33 cellular contexts compared by ENCODE assay signal in genomic region chr1:5345556-5345955, GRCh38.
"Had no signal": no experiment of that assay in that cellular context is flagged by ENCODE, and none has a peak within 500 bp of the region (broad histone marks: within the 10 kb centered on the region; RNA-seq: fewer than 3 reads in every experiment).

No MANE protein-coding gene starts in this region.

- DNase-seq: activated B cell treated with CpG ODN at 0.5 μM for 24 hours; activated CD4-positive, alpha-beta memory T cell treated with anti-CD3 and anti-CD28 coated beads for 36 hours; activated CD4-positive, alpha-beta T cell treated with anti-CD3 and anti-CD28 coated beads for 4 hours; activated CD4-positive, alpha-beta T cell treated with anti-CD3 and anti-CD28 coated beads, Interleukin-2, amount 10 ng/mL, durations not matched to agents 24 days and 14 days; activated CD4-positive, alpha-beta T cell treated with anti-CD3 and anti-CD28 coated beads, Interleukin-2, amount 50 U/mL, for 1 hour; activated CD4-positive, alpha-beta T cell treated with anti-CD3 and anti-CD28 coated beads, Interleukin-2, amount 50 U/mL, for 4 hours; activated CD4-positive, CD25-positive, alpha-beta regulatory T cell treated with anti-CD3 and anti-CD28 coated beads, Interleukin-2, amount 50 U/mL, for 72 hours; activated CD8-positive, alpha-beta memory T cell treated with anti-CD3 and anti-CD28 coated beads, Interleukin-2, amount 50 U/mL, for 4 hours; activated CD8-positive, alpha-beta T cell treated with anti-CD3 and anti-CD28 coated beads for 36 hours; activated effector memory CD4-positive, alpha-beta T cell treated with anti-CD3 and anti-CD28 coated beads, Interleukin-2, amount 50 U/mL, for 16 hours; activated gamma-delta T cell treated with Interleukin-2 at 50 U/mL for 16 hours; activated naive CD4-positive, alpha-beta T cell; activated naive CD4-positive, alpha-beta T cell treated with anti-CD3 and anti-CD28 coated beads for 36 hours; activated naive CD4-positive, alpha-beta T cell treated with anti-CD3 and anti-CD28 coated beads, Interleukin-2, amount 50 U/mL, for 16 hours; activated naive CD8-positive, alpha-beta T cell treated with anti-CD3 and anti-CD28 coated beads for 36 hours; activated T-cell treated with anti-CD3 and anti-CD28 coated beads for 4 hours; activated T-cell treated with anti-CD3 and anti-CD28 coated beads, Interleukin-2, amount 50 U/mL, for 1 hour; activated T-cell treated with anti-CD3 and anti-CD28 coated beads, Interleukin-2, amount 50 U/mL, for 4 hours; activated T-cell treated with anti-CD3 and anti-CD28 coated beads, Interleukin-2, amount 50 U/mL, for 72 hours; adrenal gland; amniotic stem cell; aorta; body of pancreas; brain microvascular endothelial cell; central memory CD4-positive, alpha-beta T cell; SW 1271; T-helper 1 cell; T-helper 2 cell; T-helper 9 cell had no signal

- H3K36me3 ChIP-seq: adrenal gland, brain microvascular endothelial cell, breast epithelium had no signal

- H3K27me3 ChIP-seq: adrenal gland, body of pancreas, brain microvascular endothelial cell had no signal

- H3K4me3 ChIP-seq: adrenal gland, body of pancreas, breast epithelium had no signal

- ATAC-seq: activated CD8-positive, alpha-beta T cell treated with anti-CD3 and anti-CD28 coated beads for 36 hours; activated naive CD4-positive, alpha-beta T cell treated with anti-CD3 and anti-CD28 coated beads, Interleukin-2, amount 50 U/mL, for 72 hours; activated T-cell treated with anti-CD3 and anti-CD28 coated beads, Interleukin-2, amount 50 U/mL, for 4 hours; activated T-cell treated with anti-CD3 and anti-CD28 coated beads, Interleukin-2, amount 50 U/mL, for 72 hours; activated T-helper 17 cell treated with anti-CD3 and anti-CD28 coated beads, Interleukin-2, amount 50 U/mL, for 72 hours; body of pancreas had no signal

- H3K4me1 ChIP-seq: adrenal gland, body of pancreas, breast epithelium had no signal

- H3K27ac ChIP-seq: adrenal gland, body of pancreas, brain microvascular endothelial cell, breast epithelium, VCaP had no signal

- H3K9me3 ChIP-seq: adrenal gland, body of pancreas, breast epithelium had no signal
